In genomic region chr2:110115291-110116032, GRCh38 we compare ENCODE assay signal across 8 cellular contexts. TPM values are rescaled to one million over a fixed set of nuclear protein-coding genes. Genes with fewer than 3 reads are reported as not detected.
DNase-seq lines count a peak whose midpoint lies in the region; ATAC-seq and TF ChIP-seq lines count a peak whose summit lies in the region.

Gene MALL, minus strand, starts transcription at chr2:110115822. Its CDS starts 30 bp downstream, at chr2:110115792.

- H2AK5ac ChIP-seq in trophoblast cell (ENCODE audit: low read length) = no peak within 1 kb of the TSS

- H4K8ac ChIP-seq in trophoblast cell (ENCODE audit: low read depth, low read length) = no peak within 1 kb of the TSS

- H3K79me2 ChIP-seq in trophoblast cell (ENCODE audit: control insufficient read depth, insufficient read depth, low read length, poor library complexity) = no peaks in the 10 kb centered on the region

- no peak within 1 kb of the TSS for H2AFZ ChIP-seq in trophoblast cell (ENCODE audit: insufficient read depth, low read length, poor library complexity)

- peaks cover 25% of the 10 kb centered on the region for H3K4me1 ChIP-seq in Panc1 (ENCODE audit: control insufficient read depth, insufficient read depth, low read length)
- H3K4me1 ChIP-seq in trophoblast cell (ENCODE audit: control insufficient read depth in 1 of 2, insufficient read depth in 2 of 2, low read length in 2 of 2) = peaks cover 3 to 11% of the 10 kb centered on the region in 2 experiments

- H4K12ac ChIP-seq in trophoblast cell (ENCODE audit: low read depth, low read length) = no peak within 1 kb of the TSS

- intact Hi-C loops in Panc1 (cut with micrococcal nuclease; ENCODE audit: unreplicated experiment) = no loop called here

- H3K9me3 ChIP-seq in Panc1 (ENCODE audit: control insufficient read depth, insufficient read depth, low read depth, low read length) (peaks cover 2% of the 10 kb centered on the region; the same call in 1 of the 2 replicates), trophoblast cell (ENCODE audit: insufficient read depth, low read depth, low read length) (peaks cover 7% of the 10 kb centered on the region)

- no peak within 1 kb of the TSS for H3K9ac ChIP-seq in trophoblast cell (ENCODE audit: low read length)

- ATAC-seq in Panc1 (peak; percentile 75), GM21717 (IDR thresholded peaks at IDR 0.05; ENCODE audit: unreplicated experiment) (no peak), HG03025 (IDR thresholded peaks at IDR 0.05; ENCODE audit: low FRiP score, unreplicated experiment) (no peak), GM19463 (IDR thresholded peaks at IDR 0.05; ENCODE audit: unreplicated experiment) (no peak)

- H3K14ac ChIP-seq in trophoblast cell (ENCODE audit: low read length) = no peak within 1 kb of the TSS

- H3K4ac ChIP-seq in trophoblast cell (ENCODE audit: low read depth, low read length) = no peak within 1 kb of the TSS

- H3K36me3 ChIP-seq in Panc1 (ENCODE audit: control insufficient read depth, insufficient read depth, low read length) (no peaks in the 10 kb centered on the region; the same call in 1 of the 2 replicates), trophoblast cell (ENCODE audit: control insufficient read depth in 1 of 2, insufficient read depth in 2 of 2, low read length in 2 of 2) (no peaks in the 10 kb centered on the region)

- BruUV-seq in Panc1 (replicated peaks; lab: Mats Ljungman, UMichigan) = no TSS peak

- no CpG with 5 or more reads among the region's 62 CpGs for WGBS in trophoblast cell (ENCODE audit: extremely low coverage, insufficient coverage, insufficient read length)

- TF ChIP-seq CTCF in Panc1 (IDR thresholded peaks at IDR 0.05) = no peak

- no peaks in the 10 kb centered on the region for H3K27me3 ChIP-seq in Panc1 (ENCODE audit: control insufficient read depth, insufficient read depth, low read length)
- H3K27me3 ChIP-seq in trophoblast cell (ENCODE audit: insufficient read depth, low read length) = peaks cover 11% of the 10 kb centered on the region

- H3K79me1 ChIP-seq in trophoblast cell (ENCODE audit: low read length) = no peaks in the 10 kb centered on the region

- H3K4me3 ChIP-seq in Panc1 (ENCODE audit: low read depth in 2 of 2, low read length in 2 of 2) (peak within 1 kb of the TSS; percentile 72 to 86), trophoblast cell (ENCODE audit: low read depth, low read length) (peak within 1 kb of the TSS; percentile 57)

- POLR2A ChIA-PET in Panc1 (lab: Charles Lee) = no interaction called here

- H2BK5ac ChIP-seq in trophoblast cell (ENCODE audit: low read depth, low read length, poor library complexity) = no peak within 1 kb of the TSS

- DNase-seq in DMS153 treated with DMSO at 0.1 percent for 48 hours (lab: John Stamatoyannopoulos, UW; ENCODE audit: unreplicated experiment) (peak; percentile 11), Panc1 (ENCODE audit: low read depth, low spot score) (no peak), glomerular endothelial cell (ENCODE audit: extremely low read depth, low read depth, low spot score) (no peak), trophoblast cell (peak; percentile 38 to 80), GOT3 (lab: John Stamatoyannopoulos, UW) (no peak)

- in situ Hi-C loops in Panc1 (cut with HindIII; ENCODE audit: low pct_unique_long_range_greater_than_20kb, low sequenced_read_pairs) = no loop called here

- H4K91ac ChIP-seq in trophoblast cell (ENCODE audit: low read depth, low read length) = no peak within 1 kb of the TSS

- H2BK12ac ChIP-seq in trophoblast cell (ENCODE audit: low read length) = no peak within 1 kb of the TSS

- H3K23ac ChIP-seq in trophoblast cell (ENCODE audit: low read length) = no peak within 1 kb of the TSS

- peak within 1 kb of the TSS; percentile 99 for H3K27ac ChIP-seq in Panc1 (ENCODE audit: low read length)
- no peak within 1 kb of the TSS for H3K27ac ChIP-seq in trophoblast cell (ENCODE audit: low read depth, low read length)

- H2BK120ac ChIP-seq in trophoblast cell (ENCODE audit: insufficient read depth, low read length, poor library complexity) = no peak within 1 kb of the TSS

- CTCF ChIA-PET in Panc1 (lab: Charles Lee) = interaction anchor here (0.5 to 1.2 kb wide), 6 partner anchors 9 to 89 kb away, joined by 3 to 7 read pairs (median 6); partner anchors contain the start of gene NPHP1

- H3K18ac ChIP-seq in trophoblast cell (ENCODE audit: low read length) = no peak within 1 kb of the TSS

- H3K4me2 ChIP-seq in trophoblast cell (ENCODE audit: low read length) = peak within 1 kb of the TSS; percentile 60

RNA-seq across cellular contexts. Expression of gene MALL, which starts in this region (rescaled TPM):
- total RNA-seq in Panc1 (2021; ENCODE audit: unreplicated experiment) = 159 TPM
- 224 TPM for polyA plus RNA-seq in Panc1 (2012; ENCODE audit: insufficient read length)
- 94.9 and 197 TPM in 2 replicates for total RNA-seq in glomerular endothelial cell
- 0.07 and 0.24 TPM in 2 replicates for polyA plus RNA-seq in trophoblast cell (2013)

Comparison
In these comparisons a context has a peak if more than half of its experiments do, and no peak if none do; other contexts are left out.
1. DNase-seq: peak in DMS153 treated with DMSO at 0.1 percent for 48 hours (single experiment) and trophoblast cell (2 of 2); none in Panc1 (single experiment), glomerular endothelial cell (single experiment) and GOT3 (single experiment).